8 cellular contexts compared by ENCODE assay signal in genomic region chr3:5122741-5123706, GRCh38. TPM values are rescaled to one million over a fixed set of nuclear protein-coding genes. Genes with fewer than 3 reads are reported as not detected.
A peak's percentile ranks its signal among the peaks of the same experiment; 100 is the strongest.
DNase-seq lines count a peak whose midpoint lies in the region; ATAC-seq, FAIRE-seq and TF ChIP-seq lines count a peak whose summit lies in the region.

No MANE protein-coding gene starts in this region.

- H3K27me3 ChIP-seq in OCI-LY3 (ENCODE audit: low read depth, low read length) (no peaks in the 10 kb centered on the region), neutrophil (no peaks in the 10 kb centered on the region)

- peaks cover 59% of the 10 kb centered on the region for H3K79me2 ChIP-seq in OCI-LY3 (ENCODE audit: low read length)

- TF ChIP-seq POLR2A in GM12891 (IDR thresholded peaks at IDR 0.05; ENCODE audit: low read depth, low read length), result no peak

- H3K9me3 ChIP-seq in OCI-LY3 (ENCODE audit: insufficient read depth, low read length) (no peaks in the 10 kb centered on the region), neutrophil (no peaks in the 10 kb centered on the region)

- H3K4me3 ChIP-seq in OCI-LY3 (ENCODE audit: low read length), result peak overlapping the region; percentile 96
- H3K4me3 ChIP-seq in neutrophil (ENCODE audit: low read depth in 1 of 2, low read length in 1 of 2), result peak overlapping the region; percentile 80 to 95

- TF ChIP-seq CTCF in OCI-LY3 (IDR thresholded peaks at IDR 0.05; ENCODE audit: low read depth, low read length) (no peak), neutrophil (IDR thresholded peaks at IDR 0.05) (no peak)

- H3K27ac ChIP-seq in OCI-LY3 (ENCODE audit: low read length), result peak overlapping the region; percentile 33; the same call in 1 of the 2 replicates
- H3K27ac ChIP-seq in neutrophil, result peak overlapping the region; percentile 86

- H3K4me1 ChIP-seq in OCI-LY3 (ENCODE audit: low read length) (peaks cover 12% of the 10 kb centered on the region), neutrophil (ENCODE audit: control insufficient read depth in 1 of 2, insufficient read depth in 1 of 2, low read depth in 1 of 2, low read length in 1 of 2) (peaks cover 41 to 54% of the 10 kb centered on the region in 2 experiments)

- H3K36me3 ChIP-seq in OCI-LY3 (replicated peaks; ENCODE audit: low read depth, low read length) (peaks cover 4% of the 10 kb centered on the region), neutrophil (no peaks in the 10 kb centered on the region)

- H2AFZ ChIP-seq in OCI-LY3 (ENCODE audit: low read depth, low read length), result 0 out of 2 replicates have a peak overlapping the region, but pooled peaks have one; percentile 36

- H3K9ac ChIP-seq in OCI-LY3 (ENCODE audit: low read length), result peak overlapping the region; percentile 83

- DNase-seq in NCI-H748 (lab: John Stamatoyannopoulos, UW; ENCODE audit: unreplicated experiment) (peak; percentile 38), NCI-H748 treated with DMSO at 0.1 percent for 48 hours (lab: John Stamatoyannopoulos, UW) (no peak), glomerular visceral epithelial cell (ENCODE audit: extremely low spot score) (peak; percentile 46), GM12891 (ENCODE audit: insufficient read length, low spot score) (no peak)
- DNase-seq in activated naive CD8-positive, alpha-beta T cell treated with anti-CD3 and anti-CD28 coated beads, Interleukin-2, amount 50 U/mL, for 16 hours (ENCODE audit: low read depth, low spot score), result peak; percentile 1

- H4K20me1 ChIP-seq in OCI-LY3 (ENCODE audit: insufficient read depth, low read length), result peaks cover 12% of the 10 kb centered on the region

- FAIRE-seq in GM12891 (lab: Jason Lieb, UNC), result no peak

- ATAC-seq in HG02852 (IDR thresholded peaks at IDR 0.05; ENCODE audit: unreplicated experiment), result peak; percentile 21

- peak overlapping the region; percentile 98 for H3K4me2 ChIP-seq in OCI-LY3 (ENCODE audit: low read length)

TF ChIP-seq in GM12891, 5 proteins besides CTCF, POLR2A, EP300 and RAD21:
- no peak for TF ChIP-seq POLR2AphosphoS5 (IDR thresholded peaks at IDR 0.05; ENCODE audit: low read depth, low read length)
- TF ChIP-seq PAX5 (IDR thresholded peaks at IDR 0.05; ENCODE audit: insufficient read depth, low read length, severe bottlenecking), result no peak
- no peak; the same call in 1 of the 2 replicates for TF ChIP-seq TAF1 (IDR thresholded peaks at IDR 0.05; ENCODE audit: low read depth, low read length)
- no peak for TF ChIP-seq POU2F2 (IDR thresholded peaks at IDR 0.05; ENCODE audit: low read depth, low read length)
- no peak for TF ChIP-seq SPI1 (IDR thresholded peaks at IDR 0.05; ENCODE audit: low read depth, low read length)

RNA-seq across cellular contexts. Expression of gene ARL8B, which starts 0.9 kb away (rescaled TPM):
- polyA plus RNA-seq in GM12891 (2012; ENCODE audit: low read depth, missing spikeins), result 33.2 TPM

Comparison
In these comparisons a context has a peak if more than half of its experiments do, and no peak if none do; other contexts are left out.
1. DNase-seq: peak in NCI-H748 (single experiment), activated naive CD8-positive, alpha-beta T cell treated with anti-CD3 and anti-CD28 coated beads, Interleukin-2, amount 50 U/mL, for 16 hours (single experiment) and glomerular visceral epithelial cell (single experiment); none in NCI-H748 treated with DMSO at 0.1 percent for 48 hours (single experiment) and GM12891 (single experiment).